Comparison of ENCODE assay signal across 18 cellular contexts in the genomic region with DNA sequence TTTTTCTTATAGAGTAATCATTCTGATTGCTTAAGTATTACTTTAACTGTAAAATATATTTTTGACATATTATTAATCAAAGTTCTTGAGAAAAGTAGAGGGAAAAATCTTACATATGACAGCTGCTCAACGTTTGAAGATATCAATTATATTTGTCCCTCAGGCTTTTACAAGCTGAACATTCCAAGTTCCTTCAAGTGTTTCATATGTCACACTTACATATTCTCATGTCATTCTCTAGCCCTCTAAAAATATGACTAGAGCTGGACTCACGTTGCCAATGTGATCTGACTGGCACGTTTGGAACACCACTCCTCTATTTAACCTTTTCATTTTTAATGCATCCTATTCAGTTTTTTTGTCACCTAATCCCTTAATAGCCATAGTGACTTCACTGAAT.
"Had no signal": no experiment of that assay in that cellular context is flagged by ENCODE, and none has a peak within 500 bp of the region (broad histone marks: within the 10 kb centered on the region; RNA-seq: fewer than 3 reads in every experiment).

No MANE protein-coding gene starts in this region.

- H3K4me3 ChIP-seq: coronary artery, dorsolateral prefrontal cortex, esophagus muscularis mucosa, gastroesophageal sphincter, heart right ventricle, left lung, lower lobe of right lung, mucosa of descending colon had no signal

- ATAC-seq: foreskin keratinocyte, gastroesophageal sphincter, heart right ventricle, left cardiac atrium, left lung, left ventricle myocardium superior, lower lobe of right lung, mucosa of descending colon had no signal

- H3K36me3 ChIP-seq: esophagus muscularis mucosa, gastroesophageal sphincter, heart right ventricle, left lung, lower lobe of right lung had no signal

- DNase-seq: dermis blood vessel endothelial cell; dorsolateral prefrontal cortex; effector CD4-positive, alpha-beta T cell; effector memory CD4-positive, alpha-beta T cell; foreskin keratinocyte; head of caudate nucleus; heart right ventricle; hippocampal formation; left cardiac atrium; left lung; left ventricle myocardium superior; lower lobe of right lung; mesenchymal stem cell; mucosa of descending colon; naive B cell had no signal

- H3K27me3 ChIP-seq: dorsolateral prefrontal cortex, esophagus muscularis mucosa, foreskin keratinocyte, gastroesophageal sphincter, heart right ventricle, left lung had no signal

- H3K9me3 ChIP-seq: esophagus muscularis mucosa, gastroesophageal sphincter, heart right ventricle, left lung, lower lobe of right lung, mucosa of descending colon had no signal

- H3K27ac ChIP-seq: coronary artery, dorsolateral prefrontal cortex, esophagus muscularis mucosa, foreskin keratinocyte, gastroesophageal sphincter, heart right ventricle, left lung, lower lobe of right lung had no signal
